10 cellular contexts compared by ENCODE assay signal in the genomic region with DNA sequence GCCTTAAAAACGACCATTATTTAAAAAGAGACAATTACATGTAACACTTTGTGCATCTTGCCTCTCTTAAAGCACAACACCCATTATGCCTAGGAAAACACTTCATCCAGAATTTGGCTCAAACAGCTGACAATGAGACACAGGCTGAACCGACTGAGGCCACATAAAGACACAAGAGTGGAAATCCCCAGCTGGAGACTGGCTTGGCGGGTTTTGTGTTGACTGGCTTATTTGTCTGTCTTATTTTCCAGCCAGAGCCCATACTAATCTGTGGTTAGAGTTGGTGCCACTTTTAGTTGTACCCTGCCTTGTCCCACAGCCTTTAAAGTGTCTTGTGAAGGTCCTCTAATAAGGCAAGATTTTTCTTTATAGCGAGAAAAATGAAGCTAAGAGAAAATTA. TPM values are rescaled to one million over a fixed set of nuclear protein-coding genes. Genes with fewer than 3 reads are reported as not detected.
A peak's percentile ranks its signal among the peaks of the same experiment; 100 is the strongest.
DNase-seq lines count a peak whose midpoint lies in the region; ATAC-seq and TF ChIP-seq lines count a peak whose summit lies in the region.
"Had no signal": no experiment of that assay in that cellular context is flagged by ENCODE, and none has a peak within 500 bp of the region (broad histone marks: within the 10 kb centered on the region; RNA-seq: fewer than 3 reads in every experiment).

No MANE protein-coding gene starts in this region.

- peak overlapping the region; percentile 61 for H3K27ac ChIP-seq in effector memory CD4-positive, alpha-beta T cell (ENCODE audit: insufficient read depth, low read length, poor library complexity, severe bottlenecking)
- H3K27ac ChIP-seq in suprapubic skin = peak overlapping the region; percentile 70

- no peaks in the 10 kb centered on the region for H3K9me3 ChIP-seq in effector memory CD4-positive, alpha-beta T cell (ENCODE audit: control insufficient read depth, low read length)
- no peaks in the 10 kb centered on the region for H3K9me3 ChIP-seq in suprapubic skin

- peak; percentile 58 for DNase-seq in activated naive CD4-positive, alpha-beta T cell treated with Interleukin-2 at 50 U/mL for 16 hours
- no peak for DNase-seq in activated naive CD4-positive, alpha-beta T cell treated with anti-CD3 and anti-CD28 coated beads, Interleukin-2, amount 50 U/mL, for 16 hours
- DNase-seq in T-helper 2 cell = peak in 3 of 5 experiments; percentile 29 to 86 (median 35)
- peak; percentile 34 to 53 (median 45) for DNase-seq in effector memory CD4-positive, alpha-beta T cell
- peak; percentile 54 to 72 for DNase-seq in suprapubic skin (ENCODE audit: low spot score in 2 of 2)
- DNase-seq in NCI-H2227 (lab: John Stamatoyannopoulos, UW; ENCODE audit: unreplicated experiment) = no peak
- DNase-seq: mesenchymal stem cell had no signal

- H3K27me3 ChIP-seq in effector memory CD4-positive, alpha-beta T cell (replicated peaks; ENCODE audit: control insufficient read depth, insufficient read depth, low read length, poor library complexity, severe bottlenecking) = no peaks in the 10 kb centered on the region
- H3K27me3 ChIP-seq in suprapubic skin = no peaks in the 10 kb centered on the region

- no peak for TF ChIP-seq CTCF in suprapubic skin (IDR thresholded peaks at IDR 0.05)

- H3K4me1 ChIP-seq in effector memory CD4-positive, alpha-beta T cell (ENCODE audit: control insufficient read depth, insufficient read depth, low read length, poor library complexity, severe bottlenecking) = peaks cover 54% of the 10 kb centered on the region
- peaks cover 37% of the 10 kb centered on the region for H3K4me1 ChIP-seq in suprapubic skin

- TF ChIP-seq POLR2A in suprapubic skin (IDR thresholded peaks at IDR 0.05) = no peak

- no peak for TF ChIP-seq EP300 in suprapubic skin (IDR thresholded peaks at IDR 0.05)

- WGBS in suprapubic skin = 52% methylated on average over 4 of the region's 4 CpGs

- ATAC-seq in HG02623 (IDR thresholded peaks at IDR 0.05; ENCODE audit: unreplicated experiment) (no peak), GM21528 (IDR thresholded peaks at IDR 0.05; ENCODE audit: low FRiP score, unreplicated experiment) (no peak)
- ATAC-seq: K562 had no signal

- H3K36me3 ChIP-seq in effector memory CD4-positive, alpha-beta T cell (ENCODE audit: control insufficient read depth, insufficient read depth, low read length) = peaks cover 39% of the 10 kb centered on the region
- H3K36me3 ChIP-seq in suprapubic skin = peaks cover 9% of the 10 kb centered on the region

- no peak overlapping the region for H3K4me3 ChIP-seq in effector memory CD4-positive, alpha-beta T cell (ENCODE audit: insufficient read depth, low read depth, low read length, poor library complexity, severe bottlenecking)
- no peak overlapping the region for H3K4me3 ChIP-seq in suprapubic skin
- H3K4me3 ChIP-seq: K562 had no signal

RNA-seq across cellular contexts. Expression of gene TRIM14, which starts 21.2 kb away (rescaled TPM):
- total RNA-seq in suprapubic skin = 10 to 100 TPM; 15.8 to 22.9 (median 20.0) TPM

RNA-seq across cellular contexts. Expression of gene NANS, which starts 41.3 kb away (rescaled TPM):
- total RNA-seq in suprapubic skin = 10 to 100 TPM; 35.0 to 49.6 (median 45.2) TPM

Comparison
In these comparisons a context has a peak if more than half of its experiments do, and no peak if none do; other contexts are left out.
1. DNase-seq: peak in activated naive CD4-positive, alpha-beta T cell treated with Interleukin-2 at 50 U/mL for 16 hours (single experiment), T-helper 2 cell (3 of 5), effector memory CD4-positive, alpha-beta T cell (3 of 3) and suprapubic skin (2 of 2); none in activated naive CD4-positive, alpha-beta T cell treated with anti-CD3 and anti-CD28 coated beads, Interleukin-2, amount 50 U/mL, for 16 hours (single experiment) and NCI-H2227 (single experiment).